Comparison of ENCODE assay signal across 9 cellular contexts in genomic region chr14:92759300-92759678, GRCh38. TPM values are rescaled to one million over a fixed set of nuclear protein-coding genes. Genes with fewer than 3 reads are reported as not detected.
DNase-seq lines count a peak whose midpoint lies in the region; ATAC-seq and TF ChIP-seq lines count a peak whose summit lies in the region.
"Had no signal": no experiment of that assay in that cellular context is flagged by ENCODE, and none has a peak within 500 bp of the region (broad histone marks: within the 10 kb centered on the region; RNA-seq: fewer than 3 reads in every experiment).

No MANE protein-coding gene starts in this region.

- no peaks in the 10 kb centered on the region for H3K36me3 Mint-ChIP-seq in MCF 10A (ENCODE audit: insufficient read depth, unreplicated experiment)
- no peaks in the 10 kb centered on the region for H3K36me3 Mint-ChIP-seq in activated naive CD8-positive, alpha-beta T cell treated with anti-CD3 and anti-CD28 coated beads, Interleukin-2, amount 50 U/mL, for 24 hours (ENCODE audit: low read depth)
- no peaks in the 10 kb centered on the region for H3K36me3 Mint-ChIP-seq in stimulated activated effector memory CD8-positive, alpha-beta T cell treated with anti-CD3 and anti-CD28 coated beads, Interleukin-12 subunit alpha, Interleukin-12 subunit beta, amount 100 ng/mL, for 72 hours

- H3K4me3 Mint-ChIP-seq in MCF 10A (ENCODE audit: unreplicated experiment) = no peak overlapping the region
- no peak overlapping the region for H3K4me3 Mint-ChIP-seq in activated naive CD8-positive, alpha-beta T cell treated with anti-CD3 and anti-CD28 coated beads, Interleukin-2, amount 50 U/mL, for 24 hours
- no peak overlapping the region for H3K4me3 Mint-ChIP-seq in stimulated activated effector memory CD8-positive, alpha-beta T cell treated with anti-CD3 and anti-CD28 coated beads, Interleukin-12 subunit alpha, Interleukin-12 subunit beta, amount 100 ng/mL, for 72 hours
- H3K4me3 Mint-ChIP-seq: central memory CD8-positive, alpha-beta T cell had no signal

- no peak for TF ChIP-seq POLR2A in breast epithelium (IDR thresholded peaks at IDR 0.05)

- no peaks in the 10 kb centered on the region for H3K27me3 Mint-ChIP-seq in MCF 10A (ENCODE audit: insufficient read depth, unreplicated experiment)
- H3K27me3 Mint-ChIP-seq in activated naive CD8-positive, alpha-beta T cell treated with anti-CD3 and anti-CD28 coated beads, Interleukin-2, amount 50 U/mL, for 24 hours = peaks cover 16% of the 10 kb centered on the region
- H3K27me3 Mint-ChIP-seq: central memory CD8-positive, alpha-beta T cell had no signal

- H3K4me1 ChIP-seq in breast epithelium = no peaks in the 10 kb centered on the region

- POLR2A ChIA-PET in MCF 10A (lab: Yijun Ruan, JAX) = interaction anchor here (1.2 kb wide), 1 partner anchor 11 kb away, joined by 4 read pairs; the partner anchor contains the start of gene LGMN

- H3K9me3 ChIP-seq in breast epithelium = no peaks in the 10 kb centered on the region

- H3K4me3 ChIP-seq in breast epithelium = no peak overlapping the region

- no peaks in the 10 kb centered on the region for H3K27me3 ChIP-seq in breast epithelium

- peaks cover 12% of the 10 kb centered on the region for H3K9me3 Mint-ChIP-seq in MCF 10A (ENCODE audit: unreplicated experiment)
- peaks cover 7% of the 10 kb centered on the region for H3K9me3 Mint-ChIP-seq in activated naive CD8-positive, alpha-beta T cell treated with anti-CD3 and anti-CD28 coated beads, Interleukin-2, amount 50 U/mL, for 24 hours
- no peaks in the 10 kb centered on the region for H3K9me3 Mint-ChIP-seq in stimulated activated effector memory CD8-positive, alpha-beta T cell treated with anti-CD3 and anti-CD28 coated beads, Interleukin-12 subunit alpha, Interleukin-12 subunit beta, amount 100 ng/mL, for 72 hours
- H3K9me3 Mint-ChIP-seq: central memory CD8-positive, alpha-beta T cell had no signal

- peaks cover 10% of the 10 kb centered on the region for H3K4me1 Mint-ChIP-seq in MCF 10A (ENCODE audit: insufficient read depth, unreplicated experiment)
- peaks cover 20% of the 10 kb centered on the region for H3K4me1 Mint-ChIP-seq in activated naive CD8-positive, alpha-beta T cell treated with anti-CD3 and anti-CD28 coated beads, Interleukin-2, amount 50 U/mL, for 24 hours
- peaks cover 18% of the 10 kb centered on the region for H3K4me1 Mint-ChIP-seq in stimulated activated effector memory CD8-positive, alpha-beta T cell treated with anti-CD3 and anti-CD28 coated beads, Interleukin-12 subunit alpha, Interleukin-12 subunit beta, amount 100 ng/mL, for 72 hours

- H3K36me3 ChIP-seq in breast epithelium = no peaks in the 10 kb centered on the region

- peak; percentile 72 for ATAC-seq in activated naive CD8-positive, alpha-beta T cell treated with anti-CD3 and anti-CD28 coated beads, Interleukin-2, amount 50 U/mL, for 24 hours
- ATAC-seq in stimulated activated effector memory CD8-positive, alpha-beta T cell treated with anti-CD3 and anti-CD28 coated beads, Interleukin-12 subunit alpha, Interleukin-12 subunit beta, amount 100 ng/mL, for 72 hours = peak; percentile 44
- ATAC-seq in GM21447 (IDR thresholded peaks at IDR 0.05; ENCODE audit: unreplicated experiment) = no peak

- H3K27ac ChIP-seq in breast epithelium = no peak overlapping the region

- TF ChIP-seq CTCF in MCF 10A (IDR thresholded peaks at IDR 0.05; ENCODE audit: unreplicated experiment) (no peak), breast epithelium (IDR thresholded peaks at IDR 0.05) (no peak)

- no TSS peak for BruUV-seq in MCF 10A (replicated peaks; lab: Mats Ljungman, UMichigan)

- CTCF ChIA-PET in MCF 10A (lab: Yijun Ruan, JAX) = interaction anchor here (0.6 kb wide), 1 partner anchor 26 kb away, joined by 3 read pairs; no protein-coding TSS in a partner anchor

- peak; percentile 71 for DNase-seq in MCF 10A (ENCODE audit: unreplicated experiment)
- no peak for DNase-seq in breast epithelium (ENCODE audit: low spot score in 2 of 2)
- peak; percentile 33 for DNase-seq in NCI-H187 treated with DMSO at 0.1 percent for 48 hours (lab: John Stamatoyannopoulos, UW)
- DNase-seq in activated naive CD8-positive, alpha-beta T cell treated with anti-CD3 and anti-CD28 coated beads, Interleukin-2, amount 50 U/mL, for 24 hours = peak; percentile 30
- no peak for DNase-seq in stimulated activated effector memory CD8-positive, alpha-beta T cell treated with anti-CD3 and anti-CD28 coated beads, Interleukin-12 subunit alpha, Interleukin-12 subunit beta, amount 100 ng/mL, for 72 hours (ENCODE audit: low spot score in 2 of 2)
- DNase-seq in SW 1271 (lab: John Stamatoyannopoulos, UW) = no peak
- DNase-seq in activated gamma-delta T cell (lab: John Stamatoyannopoulos, UW) = no peak

- intact Hi-C loops in MCF 10A (cut with micrococcal nuclease) (no loop called here), breast epithelium (cut with DNase I; ENCODE audit: low total_unique reads) (no loop called here)

- no peak overlapping the region for H3K27ac Mint-ChIP-seq in MCF 10A (ENCODE audit: low read depth, unreplicated experiment)
- no peak overlapping the region for H3K27ac Mint-ChIP-seq in activated naive CD8-positive, alpha-beta T cell treated with anti-CD3 and anti-CD28 coated beads, Interleukin-2, amount 50 U/mL, for 24 hours
- H3K27ac Mint-ChIP-seq in stimulated activated effector memory CD8-positive, alpha-beta T cell treated with anti-CD3 and anti-CD28 coated beads, Interleukin-12 subunit alpha, Interleukin-12 subunit beta, amount 100 ng/mL, for 72 hours = no peak overlapping the region

RNA-seq across cellular contexts. Expression of gene LGMN, which starts 10.9 kb away (rescaled TPM):
- total RNA-seq in MCF 10A (2022) (16.6 and 20.0 TPM in 2 replicates), breast epithelium (100 to 1,000 TPM in 2 of 3 donors, 10 to 100 TPM in 1; 70.8 to 193 (median 122) TPM)

RNA-seq across cellular contexts. Expression of gene GOLGA5, which starts 34.8 kb away (rescaled TPM):
- total RNA-seq in MCF 10A (2022) (60.6 and 64.8 TPM in 2 replicates), breast epithelium (10 to 100 TPM; 41.4 to 52.1 (median 49.8) TPM)

Comparison
In these comparisons a context has a peak if more than half of its experiments do, and no peak if none do; other contexts are left out.
1. DNase-seq: peak in MCF 10A (single experiment), NCI-H187 treated with DMSO at 0.1 percent for 48 hours (single experiment) and activated naive CD8-positive, alpha-beta T cell treated with anti-CD3 and anti-CD28 coated beads, Interleukin-2, amount 50 U/mL, for 24 hours (single experiment); none in breast epithelium (0 of 2), stimulated activated effector memory CD8-positive, alpha-beta T cell treated with anti-CD3 and anti-CD28 coated beads, Interleukin-12 subunit alpha, Interleukin-12 subunit beta, amount 100 ng/mL, for 72 hours (0 of 2), SW 1271 (0 of 2) and activated gamma-delta T cell (single experiment).